ENCODE assay signal across 16 cellular contexts in genomic region chr13:69178000-69178399, GRCh38.
A peak's percentile ranks its signal among the peaks of the same experiment; 100 is the strongest.
DNase-seq lines count a peak whose midpoint lies in the region; ATAC-seq and TF ChIP-seq lines count a peak whose summit lies in the region.
"Had no signal": no experiment of that assay in that cellular context is flagged by ENCODE, and none has a peak within 500 bp of the region (broad histone marks: within the 10 kb centered on the region; RNA-seq: fewer than 3 reads in every experiment).

No MANE protein-coding gene starts in this region.

- no peak overlapping the region for H2BK120ac ChIP-seq in neuronal stem cell (ENCODE audit: low read depth, low read length)

- H3K27ac ChIP-seq in Karpas-422 (ENCODE audit: low read length) (no peak overlapping the region), PC-3 (ENCODE audit: low read length) (peak overlapping the region; percentile 36; the same call in 1 of the 2 replicates), neuronal stem cell (replicated peaks; ENCODE audit: low read length) (no peak overlapping the region)
- H3K27ac ChIP-seq: 22Rv1; A549; BLaER1 treated with 17β-estradiol and CSF1 and Interleukin-3, amounts not matched to agents 10 nM and 100 nM; C4-2B had no signal

- ATAC-seq in PC-3 (peak; percentile 94), GM21786 (IDR thresholded peaks at IDR 0.05; ENCODE audit: unreplicated experiment) (no peak)
- ATAC-seq: A549; CD8-positive, alpha-beta T cell had no signal

- no peak overlapping the region for H2AK5ac ChIP-seq in neuronal stem cell (ENCODE audit: low read depth, low read length)

- H4K8ac ChIP-seq in neuronal stem cell (ENCODE audit: low read depth, low read length), result no peak overlapping the region

- H4K20me1 ChIP-seq in Karpas-422 (ENCODE audit: insufficient read depth, low read depth, low read length) (no peaks in the 10 kb centered on the region), PC-3 (ENCODE audit: low read length) (no peaks in the 10 kb centered on the region)
- H4K20me1 ChIP-seq: BLaER1 treated with 17β-estradiol and CSF1 and Interleukin-3, amounts not matched to agents 10 nM and 100 nM had no signal

- H2BK5ac ChIP-seq in neuronal stem cell (ENCODE audit: low read length), result no peak overlapping the region

- DNase-seq in Karpas-422, result no peak
- DNase-seq in PC-3, result peak; percentile 23
- no peak for DNase-seq in neuronal stem cell (ENCODE audit: low spot score)
- DNase-seq in stimulated activated CD4-positive, alpha-beta T cell treated with anti-CD3 and anti-CD28 coated beads, Interleukin-15, amount 100 ng/mL, for 24 hours, result no peak
- DNase-seq: AML-193; Caco-2; Calu3; CD4-positive, alpha-beta T cell; CD8-positive, alpha-beta T cell; DMS79 treated with DMSO at 0.1 percent for 48 hours; GF-D8 had no signal

- CTCF ChIA-PET in PC-3 (lab: Charles Lee), result interaction anchor here (0.6 kb wide), 1 partner anchor 16 kb away, joined by 3 read pairs; no protein-coding TSS in a partner anchor

- no peaks in the 10 kb centered on the region for H3K9me2 ChIP-seq in Karpas-422 (replicated peaks; ENCODE audit: insufficient read depth, low read length)
- H3K9me2 ChIP-seq in PC-3 (replicated peaks; ENCODE audit: low read length), result no peaks in the 10 kb centered on the region

- no peaks in the 10 kb centered on the region for H3F3A ChIP-seq in PC-3 (ENCODE audit: low read length, unreplicated experiment)

- H3K79me1 ChIP-seq in neuronal stem cell (ENCODE audit: low read depth, low read length), result no peaks in the 10 kb centered on the region

- H3K27me3 ChIP-seq in Karpas-422 (ENCODE audit: low read length) (no peaks in the 10 kb centered on the region), PC-3 (ENCODE audit: low read length) (no peaks in the 10 kb centered on the region), neuronal stem cell (ENCODE audit: control insufficient read depth in 3 of 3, insufficient read depth in 3 of 3, low read depth in 1 of 3, low read length in 3 of 3) (no peaks in the 10 kb centered on the region)
- H3K27me3 ChIP-seq: BLaER1 treated with 17β-estradiol and CSF1 and Interleukin-3, amounts not matched to agents 10 nM and 100 nM had no signal

- H3K9me3 ChIP-seq in Karpas-422 (ENCODE audit: low read length), result no peaks in the 10 kb centered on the region
- H3K9me3 ChIP-seq in PC-3 (ENCODE audit: low read length), result no peaks in the 10 kb centered on the region
- no peaks in the 10 kb centered on the region for H3K9me3 ChIP-seq in neuronal stem cell (replicated peaks in 1 of 2; ENCODE audit: control insufficient read depth in 2 of 2, insufficient read depth in 1 of 2, low read depth in 1 of 2, low read length in 2 of 2)
- H3K9me3 ChIP-seq: A549; BLaER1 treated with 17β-estradiol and CSF1 and Interleukin-3, amounts not matched to agents 10 nM and 100 nM; Caco-2 had no signal

- H3K4me1 ChIP-seq in Karpas-422 (ENCODE audit: low read length) (no peaks in the 10 kb centered on the region; the same call in 1 of the 2 replicates), PC-3 (ENCODE audit: insufficient read depth, low read length) (peaks cover 5% of the 10 kb centered on the region; the same call in 1 of the 2 replicates), neuronal stem cell (ENCODE audit: control insufficient read depth in 2 of 2, insufficient read depth in 1 of 2, low read depth in 1 of 2, low read length in 2 of 2) (peaks cover 0 to 3% of the 10 kb centered on the region in 2 donors)
- H3K4me1 ChIP-seq: A549, Caco-2 had no signal

- no peak overlapping the region for H3K18ac ChIP-seq in neuronal stem cell (ENCODE audit: low read length)

- no peak overlapping the region for H3K14ac ChIP-seq in neuronal stem cell (ENCODE audit: low read length)

- no peak overlapping the region for H2BK12ac ChIP-seq in neuronal stem cell (ENCODE audit: low read length)

- H3K23ac ChIP-seq in neuronal stem cell (ENCODE audit: low read depth, low read length, poor library complexity), result no peak overlapping the region

- BruUV-seq in PC-3 (replicated peaks; lab: Mats Ljungman, UMichigan), result no TSS peak

- H3K36me3 ChIP-seq in Karpas-422 (ENCODE audit: insufficient read depth, low read length) (no peaks in the 10 kb centered on the region), PC-3 (ENCODE audit: low read depth, low read length) (no peaks in the 10 kb centered on the region), neuronal stem cell (replicated peaks in 1 of 2; ENCODE audit: control insufficient read depth in 2 of 2, insufficient read depth in 2 of 2, low read length in 2 of 2) (no peaks in the 10 kb centered on the region)
- H3K36me3 ChIP-seq: BLaER1 treated with 17β-estradiol and CSF1 and Interleukin-3, amounts not matched to agents 10 nM and 100 nM had no signal

- POLR2A ChIA-PET in PC-3 (lab: Charles Lee; ENCODE audit: unreplicated experiment), result no interaction called here

- peak overlapping the region; percentile 73 for H2AFZ ChIP-seq in Karpas-422 (ENCODE audit: low read length)
- H2AFZ ChIP-seq in PC-3 (ENCODE audit: low read length), result peak overlapping the region; percentile 30; the same call in 1 of the 2 replicates
- peak overlapping the region; percentile 38 for H2AFZ ChIP-seq in neuronal stem cell (ENCODE audit: low read length)

- intact Hi-C loops in PC-3 (cut with micrococcal nuclease), result no loop called here

- WGBS in neuronal stem cell (ENCODE audit: extremely low coverage in 2 of 2, insufficient read length in 2 of 2, insufficient replicate concordance in 1 of 2), 2 donors, result no CpG with 5 or more reads among the region's 1 CpG

- TF ChIP-seq CTCF in PC-3 (conservative IDR thresholded peaks at IDR 0.05; ENCODE audit: low read depth, low read length), result no peak

- H3K79me2 ChIP-seq in Karpas-422 (ENCODE audit: low read length) (no peaks in the 10 kb centered on the region), PC-3 (ENCODE audit: low read length) (no peaks in the 10 kb centered on the region)

- H3K4me2 ChIP-seq in Karpas-422 (ENCODE audit: low read depth, low read length, poor library complexity, severe bottlenecking), result no peak overlapping the region
- peak overlapping the region; percentile 56 for H3K4me2 ChIP-seq in PC-3 (ENCODE audit: low read length)
- no peak overlapping the region for H3K4me2 ChIP-seq in neuronal stem cell (ENCODE audit: insufficient read depth, low read length, poor library complexity, severe bottlenecking)
- H3K4me2 ChIP-seq: A549; BLaER1 treated with 17β-estradiol and CSF1 and Interleukin-3, amounts not matched to agents 10 nM and 100 nM had no signal

- H3K9ac ChIP-seq in Karpas-422 (ENCODE audit: low read length) (no peak overlapping the region), PC-3 (ENCODE audit: low read length) (0 out of 2 replicates have a peak overlapping the region, but pooled peaks have one; percentile 8), neuronal stem cell (ENCODE audit: low read depth, low read length, poor library complexity) (no peak overlapping the region)
- H3K9ac ChIP-seq: BLaER1 treated with 17β-estradiol and CSF1 and Interleukin-3, amounts not matched to agents 10 nM and 100 nM had no signal

- H3K4ac ChIP-seq in neuronal stem cell (ENCODE audit: low read length), result no peak overlapping the region

- H3K4me3 ChIP-seq in Karpas-422 (ENCODE audit: low read length) (no peak overlapping the region), PC-3 (ENCODE audit: low read length) (no peak overlapping the region), neuronal stem cell (ENCODE audit: low read length in 2 of 2) (no peak overlapping the region)
- H3K4me3 ChIP-seq: A549; BLaER1 treated with 17β-estradiol and CSF1 and Interleukin-3, amounts not matched to agents 10 nM and 100 nM had no signal

- no peak overlapping the region for H4K91ac ChIP-seq in neuronal stem cell (ENCODE audit: low read depth, low read length, poor library complexity)

- no peak overlapping the region for H2BK15ac ChIP-seq in neuronal stem cell (ENCODE audit: low read length)
